Comparison of ENCODE assay signal across 29 cellular contexts in genomic region chr4:122832732-122833131, GRCh38. TPM values are rescaled to one million over a fixed set of nuclear protein-coding genes. Genes with fewer than 3 reads are reported as not detected.
DNase-seq lines count a peak whose midpoint lies in the region; ATAC-seq, FAIRE-seq and TF ChIP-seq lines count a peak whose summit lies in the region.
"Had no signal": no experiment of that assay in that cellular context is flagged by ENCODE, and none has a peak within 500 bp of the region (broad histone marks: within the 10 kb centered on the region; RNA-seq: fewer than 3 reads in every experiment).

No MANE protein-coding gene starts in this region.

- TF ChIP-seq EP300 in H1 (IDR thresholded peaks at IDR 0.05; ENCODE audit: borderline replicate concordance in 1 of 2, low read depth in 2 of 2, low read length in 2 of 2): no peak

- H3K23ac ChIP-seq in H1 (ENCODE audit: insufficient read length): no peak overlapping the region

- H3K4me1 ChIP-seq in H1 (replicated peaks in 1 of 4; ENCODE audit: control insufficient read depth in 3 of 4, insufficient read depth in 4 of 4, low read length in 3 of 4): peaks cover 5 to 28% (median 21%) of the 10 kb centered on the region in 4 experiments
- H3K4me1 ChIP-seq in OCI-LY7 (ENCODE audit: insufficient read depth, low read length, poor library complexity, severe bottlenecking): peaks cover 8% of the 10 kb centered on the region
- H3K4me1 ChIP-seq in right cardiac atrium (ENCODE audit: control insufficient read depth, insufficient read depth, low read length): peaks cover 5% of the 10 kb centered on the region

- no TSS peak for BruUV-seq in OCI-LY7 (replicated peaks; lab: Mats Ljungman, UMichigan)

- no peak overlapping the region for H4K5ac ChIP-seq in H1 (ENCODE audit: insufficient read length, low read depth, low read length)

- no peak overlapping the region for H3K27ac ChIP-seq in H1 (ENCODE audit: low read depth, low read length)
- no peak overlapping the region for H3K27ac ChIP-seq in OCI-LY7 (ENCODE audit: low read depth, low read length, poor library complexity, severe bottlenecking)
- H3K27ac ChIP-seq in right cardiac atrium (ENCODE audit: low read length): no peak overlapping the region
- H3K27ac ChIP-seq: esophagus squamous epithelium, left ventricle myocardium inferior, RWPE1 had no signal

- H2AFZ ChIP-seq in H1 (ENCODE audit: low read length) (no peak overlapping the region), OCI-LY7 (ENCODE audit: low read length) (no peak overlapping the region)

- H3K27ac Mint-ChIP-seq in osteocyte (ENCODE audit: unreplicated experiment) (peak overlapping the region; percentile 48), progenitor cell of endocrine pancreas (no peak overlapping the region)
- H3K27ac Mint-ChIP-seq: activated CD8-positive, alpha-beta T cell treated with anti-CD3 and anti-CD28 coated beads, Interleukin-2, amount 10 ng/mL, durations not matched to agents 7 days and 5 days; CD8-positive, alpha-beta memory T cell had no signal

- 72% methylated on average over 1 of the region's 1 CpG; no CpG with 5 or more reads in 1 of the 2 experiments for WGBS in H1 (ENCODE audit: extremely low coverage in 1 of 2, insufficient coverage in 1 of 2, insufficient read length in 1 of 2, insufficient replicate concordance in 2 of 2, low coverage in 1 of 2, low lambda C conversion rate in 2 of 2, missing lambda C conversion rate in 1 of 2), 2 experiments
- 97% methylated on average over 1 of the region's 1 CpG for WGBS in right cardiac atrium

- H2BK15ac ChIP-seq in H1 (ENCODE audit: low read length): no peak overlapping the region

- CTCF ChIA-PET in H1 (lab: Charles Lee; ENCODE audit: partially characterized antibody): interaction anchor here (0.7 to 3.2 kb wide), 11 partner anchors 10 to 115 kb away, joined by 3 to 21 read pairs (median 3); no protein-coding TSS in a partner anchor
- CTCF ChIA-PET in OCI-LY7 (lab: Charles Lee; ENCODE audit: unreplicated experiment): no interaction called here

- H3K4me2 ChIP-seq in H1 (ENCODE audit: insufficient read depth in 1 of 2, low read depth in 2 of 2, low read length in 2 of 2) (peak overlapping the region; percentile 38 to 71), OCI-LY7 (ENCODE audit: low read length) (no peak overlapping the region)

- H3K36me3 ChIP-seq in H1 (ENCODE audit: control insufficient read depth in 2 of 4, insufficient read depth in 4 of 4, low read length in 3 of 4): peaks cover 0 to 67% (median 8%) of the 10 kb centered on the region in 4 experiments; a peak in 4 of 8 replicates
- H3K36me3 ChIP-seq in OCI-LY7 (ENCODE audit: insufficient read depth, low read length): no peaks in the 10 kb centered on the region
- H3K36me3 ChIP-seq: esophagus squamous epithelium, left ventricle myocardium inferior, uterus had no signal

- H3K27me3 Mint-ChIP-seq in osteocyte (ENCODE audit: unreplicated experiment): no peaks in the 10 kb centered on the region
- H3K27me3 Mint-ChIP-seq in progenitor cell of endocrine pancreas: peaks cover 30% of the 10 kb centered on the region

- peaks cover 65 to 100% of the 10 kb centered on the region in 2 experiments for H3K79me2 ChIP-seq in H1 (ENCODE audit: control insufficient read depth in 1 of 2, insufficient read depth in 2 of 2, low read length in 2 of 2)
- H3K79me2 ChIP-seq in OCI-LY7 (ENCODE audit: insufficient read depth, low read depth, low read length): no peaks in the 10 kb centered on the region

- no peaks in the 10 kb centered on the region for H3K9me2 ChIP-seq in OCI-LY7 (ENCODE audit: insufficient read depth, low read length)

- H3K4ac ChIP-seq in H1 (replicated peaks; ENCODE audit: insufficient read length, low read depth, low read length): no peak overlapping the region

- H3K36me3 Mint-ChIP-seq in osteocyte (ENCODE audit: unreplicated experiment): peaks cover 13% of the 10 kb centered on the region
- H3K36me3 Mint-ChIP-seq in progenitor cell of endocrine pancreas (ENCODE audit: insufficient read depth): no peaks in the 10 kb centered on the region
- H3K36me3 Mint-ChIP-seq: CD8-positive, alpha-beta memory T cell had no signal

- no peak overlapping the region for H2BK5ac ChIP-seq in H1 (ENCODE audit: low read depth, low read length)

- H3K4me3 ChIP-seq in AG10803 (ENCODE audit: low read length): peak overlapping the region; percentile 21
- H3K4me3 ChIP-seq in H1 (ENCODE audit: extremely low read depth in 1 of 4, insufficient read depth in 2 of 4, low read depth in 3 of 4, low read length in 4 of 4): peak overlapping the region in 1 of 4 experiments; percentile 79; a peak in 2 of 8 replicates
- no peak overlapping the region for H3K4me3 ChIP-seq in OCI-LY7 (ENCODE audit: low read depth, low read length, poor library complexity, severe bottlenecking)
- H3K4me3 ChIP-seq in right cardiac atrium (ENCODE audit: low read length): no peak overlapping the region
- H3K4me3 ChIP-seq: esophagus squamous epithelium, left ventricle myocardium inferior, MG63, mucosa of descending colon, uterus had no signal

- no peak for TF ChIP-seq POLR2A in H1 (IDR thresholded peaks at IDR 0.05; ENCODE audit: control extremely low read depth in 1 of 2, low read depth in 2 of 2, low read length in 2 of 2)

- ATAC-seq in HG03342 (IDR thresholded peaks at IDR 0.05; ENCODE audit: unreplicated experiment) (no peak), right cardiac atrium (no peak)
- ATAC-seq: activated CD4-positive, CD25-positive, alpha-beta regulatory T cell treated with anti-CD3 and anti-CD28 coated beads, Interleukin-2, amount 50 U/mL, for 24 hours; activated CD8-positive, alpha-beta T cell treated with anti-CD3 and anti-CD28 coated beads, Interleukin-2, amount 10 ng/mL, durations not matched to agents 7 days and 5 days; HepG2; mucosa of descending colon had no signal

- POLR2A ChIA-PET in H1 (lab: Charles Lee; ENCODE audit: partially characterized antibody): interaction anchor here (0.7 to 14.2 kb wide), 19 partner anchors 12 to 123 kb away, joined by 3 to 278 read pairs (median 3); partner anchors contain the start of gene BBS12
- POLR2A ChIA-PET in OCI-LY7 (lab: Charles Lee): interaction anchor here (0.6 to 1.9 kb wide), 5 partner anchors 11 to 116 kb away, joined by 3 to 7 read pairs (median 4); no protein-coding TSS in a partner anchor

- H3K4me1 Mint-ChIP-seq in osteocyte (ENCODE audit: unreplicated experiment) (peaks cover 66% of the 10 kb centered on the region), progenitor cell of endocrine pancreas (ENCODE audit: low read depth) (peaks cover 2% of the 10 kb centered on the region)

- no peaks in the 10 kb centered on the region for H3K23me2 ChIP-seq in H1 (ENCODE audit: low read depth, low read length)

- H3K9me3 Mint-ChIP-seq in osteocyte (ENCODE audit: unreplicated experiment) (no peaks in the 10 kb centered on the region), progenitor cell of endocrine pancreas (ENCODE audit: low read depth) (no peaks in the 10 kb centered on the region)
- H3K9me3 Mint-ChIP-seq: CD8-positive, alpha-beta memory T cell had no signal

- no peak overlapping the region for H2BK120ac ChIP-seq in H1 (replicated peaks; ENCODE audit: low read depth, low read length)

- no peak overlapping the region for H3K14ac ChIP-seq in H1 (ENCODE audit: insufficient read length)

- H4K8ac ChIP-seq in H1 (ENCODE audit: extremely low read depth, insufficient read depth, low read length): no peak overlapping the region

- no peak for FAIRE-seq in H1 (lab: Jason Lieb, UNC)
- FAIRE-seq: HepG2 had no signal

- H2BK20ac ChIP-seq in H1 (ENCODE audit: low read length): no peak overlapping the region

- intact Hi-C loops in OCI-LY7 (cut with micrococcal nuclease; ENCODE audit: unreplicated experiment) (no loop called here), right cardiac atrium (cut with DNase I) (no loop called here)

- H3K18ac ChIP-seq in H1 (ENCODE audit: extremely low read depth, low read length): no peak overlapping the region

- H3K27me3 ChIP-seq in H1 (replicated peaks in 1 of 4; ENCODE audit: control insufficient read depth in 3 of 4, extremely low read depth in 1 of 4, insufficient read depth in 3 of 4, low read length in 3 of 4) (no peaks in the 10 kb centered on the region), right cardiac atrium (ENCODE audit: control insufficient read depth, insufficient read depth) (no peaks in the 10 kb centered on the region)
- H3K27me3 ChIP-seq: MG63, uterus had no signal

- 0 out of 2 replicates have a peak, but pooled peaks cover 2% of the 10 kb centered on the region for H3K79me1 ChIP-seq in H1 (ENCODE audit: low read depth, low read length)

- H2AK5ac ChIP-seq in H1 (ENCODE audit: low read depth, low read length): no peak overlapping the region

- H3K56ac ChIP-seq in H1 (replicated peaks; ENCODE audit: insufficient read length, low read depth, low read length): no peak overlapping the region

- peaks cover 28 to 32% of the 10 kb centered on the region in 2 experiments for H4K20me1 ChIP-seq in H1 (replicated peaks in 1 of 2; ENCODE audit: control insufficient read depth in 1 of 2, insufficient read depth in 2 of 2, low read length in 2 of 2)
- no peaks in the 10 kb centered on the region for H4K20me1 ChIP-seq in OCI-LY7 (ENCODE audit: insufficient read depth, low read length)

- H2BK12ac ChIP-seq in H1 (ENCODE audit: low read depth, low read length): no peak overlapping the region

- DNase-seq in AG10803 (ENCODE audit: low read depth) (no peak), LHCN-M2 (ENCODE audit: low read depth) (peak; percentile 35), H1 (ENCODE audit: low read depth in 1 of 2, low spot score in 2 of 2) (no peak), osteocyte (ENCODE audit: extremely low spot score, unreplicated experiment) (no peak), progenitor cell of endocrine pancreas (ENCODE audit: low spot score, unreplicated experiment) (no peak), OCI-LY7 (ENCODE audit: low spot score) (no peak), right cardiac atrium (no peak)
- DNase-seq: activated CD8-positive, alpha-beta T cell treated with anti-CD3 and anti-CD28 coated beads, Interleukin-2, amount 10 ng/mL, durations not matched to agents 7 days and 5 days; activated naive CD4-positive, alpha-beta T cell; activated T-cell treated with anti-CD3 and anti-CD28 coated beads, Interleukin-2, amount 50 U/mL, for 1 hour; amygdala; CD8-positive, alpha-beta memory T cell; cerebellar nuclear complex; DMS79 treated with DMSO at 0.1 percent for 48 hours; effector memory CD4-positive, alpha-beta T cell; esophagus squamous epithelium; glutamatergic neuron; left ventricle myocardium inferior; MG63; mucosa of descending colon; NCI-H1417 treated with DMSO at 0.1 percent for 48 hours; NCI-H526 treated with DMSO at 0.1 percent for 48 hours; stimulated activated CD4-positive, alpha-beta T cell treated with anti-CD3 and anti-CD28 coated beads, Interleukin-12 subunit alpha, Interleukin-12 subunit beta, amount 100 ng/mL, for 4 hours; T1000; uterus had no signal

- H3K9me3 ChIP-seq in H1 (ENCODE audit: insufficient read depth in 2 of 2, low read depth in 1 of 2, low read length in 1 of 2) (no peaks in the 10 kb centered on the region), OCI-LY7 (ENCODE audit: low read length) (no peaks in the 10 kb centered on the region), right cardiac atrium (ENCODE audit: control insufficient read depth, low read length) (no peaks in the 10 kb centered on the region)
- H3K9me3 ChIP-seq: esophagus squamous epithelium, left ventricle myocardium inferior, mucosa of descending colon, uterus had no signal

- no peak overlapping the region for H3K9ac ChIP-seq in H1 (replicated peaks in 1 of 4; ENCODE audit: extremely low read depth in 1 of 4, low read depth in 3 of 4, low read length in 3 of 4)

- no peak overlapping the region for H3K4me3 Mint-ChIP-seq in osteocyte (ENCODE audit: unreplicated experiment)
- no peak overlapping the region for H3K4me3 Mint-ChIP-seq in progenitor cell of endocrine pancreas (ENCODE audit: low read depth)
- H3K4me3 Mint-ChIP-seq: activated CD8-positive, alpha-beta T cell treated with anti-CD3 and anti-CD28 coated beads, Interleukin-2, amount 10 ng/mL, durations not matched to agents 7 days and 5 days; CD8-positive, alpha-beta memory T cell had no signal

- no peak for TF ChIP-seq RAD21 in H1 (IDR thresholded peaks at IDR 0.05 in 1 of 2, conservative IDR thresholded peaks at IDR 0.05 in 1 of 2; ENCODE audit: low read depth in 2 of 2, low read length in 2 of 2)

- no peak overlapping the region for H4K91ac ChIP-seq in H1 (replicated peaks; ENCODE audit: insufficient read length, low read length)

- TF ChIP-seq CTCF in AG10803 (conservative IDR thresholded peaks at IDR 0.05; ENCODE audit: low read length) (no peak), H1 (IDR thresholded peaks at IDR 0.05; ENCODE audit: control extremely low read depth in 1 of 3, insufficient read depth in 1 of 3, low read depth in 1 of 3, low read length in 3 of 3) (no peak), osteocyte (IDR thresholded peaks at IDR 0.05) (no peak), progenitor cell of endocrine pancreas (IDR thresholded peaks at IDR 0.05; ENCODE audit: unreplicated experiment) (no peak), OCI-LY7 (conservative IDR thresholded peaks at IDR 0.05; ENCODE audit: low read length) (no peak)

RNA-seq across cellular contexts. Expression of gene FGF2, which starts 6.1 kb away (rescaled TPM):
- total RNA-seq in LHCN-M2 (2014; rRNA removed) (14.6 and 15.0 TPM in 2 replicates), osteocyte (29.2 and 33.4 TPM in 2 replicates), progenitor cell of endocrine pancreas (2.7 and 2.9 TPM in 2 replicates), OCI-LY7 (2022) (0.53 and 0.85 TPM in 2 replicates), right cardiac atrium (10 to 100 TPM in 1 of 4 donors, 1 to 10 TPM in 3; 6.7 to 10.6 (median 8.3) TPM)
- polyA plus RNA-seq in LHCN-M2 (2012): 8.8 TPM
- total RNA-seq in H1 (2021; fragmentation: NEBNext Ultra II Directional; extraction: Animal tissue kit (Norgen Biotek cat#: 25700)): 145 and 153 TPM in 2 replicates
- polyA plus RNA-seq in H1 (2011; rRNA removed) (20.5 and 23.4 TPM in 2 replicates), right cardiac atrium (3.5 TPM)
- 45.3 TPM for polyA plus RNA-seq in H1 (2011; cell fraction: cytosol; rRNA removed)
- polyA plus RNA-seq in H1 (2011; cell fraction: nucleus; rRNA removed): 30.0 TPM
- 42.5 to 55.1 TPM (median 50.9 TPM) in 4 replicates for polyA plus RNA-seq in H1 (2012, experiment 1 of 2)
- polyA plus RNA-seq in H1 (2012, experiment 2 of 2): 5.4 TPM
- polyA plus RNA-seq in H1 (2013, experiment 1 of 2): 46.6 TPM
- 39.5 TPM for polyA plus RNA-seq in H1 (2013, experiment 2 of 2)
- 55.5 and 65.6 TPM in 2 replicates for polyA minus RNA-seq in H1 (2011; rRNA and poly(A)+ RNA removed)
- 84.8 TPM for polyA minus RNA-seq in H1 (2011; cell fraction: cytosol; rRNA and poly(A)+ RNA removed)
- 136 TPM for polyA minus RNA-seq in H1 (2011; cell fraction: nucleus; rRNA and poly(A)+ RNA removed)
- not detected in 2 replicates for total RNA-seq in OCI-LY7 (2014; rRNA removed; shearing (Covaris generic))
- polyA plus RNA-seq: CD8-positive, alpha-beta memory T cell had no signal
